15 cellular contexts compared by ENCODE assay signal in the genomic region with DNA sequence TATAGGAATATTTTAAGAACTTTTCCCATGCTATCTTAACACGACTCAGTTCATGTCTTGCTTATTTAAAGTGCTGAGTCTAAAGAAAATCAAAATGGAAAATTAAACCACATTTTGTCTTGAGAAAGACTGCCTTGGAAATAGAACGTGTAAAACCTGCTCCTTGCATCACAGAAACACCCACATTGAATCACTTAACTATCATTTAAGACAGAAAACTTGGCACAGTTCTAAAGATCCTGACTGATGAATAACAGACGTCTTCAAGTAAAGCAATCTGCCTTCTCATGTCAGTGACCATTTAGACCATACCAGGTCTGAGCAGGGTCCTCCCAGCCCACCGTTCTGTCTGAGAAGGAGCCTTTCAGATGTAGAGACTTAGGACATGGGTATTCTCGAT. TPM values are rescaled to one million over a fixed set of nuclear protein-coding genes. Genes with fewer than 3 reads are reported as not detected.
DNase-seq lines count a peak whose midpoint lies in the region; FAIRE-seq and TF ChIP-seq lines count a peak whose summit lies in the region.
"Had no signal": no experiment of that assay in that cellular context is flagged by ENCODE, and none has a peak within 500 bp of the region (broad histone marks: within the 10 kb centered on the region; RNA-seq: fewer than 3 reads in every experiment).

No MANE protein-coding gene starts in this region.

- H4K91ac ChIP-seq in mesenchymal stem cell (ENCODE audit: low read length): no peak overlapping the region

- peaks cover 27% of the 10 kb centered on the region for H3K79me2 ChIP-seq in endothelial cell of umbilical vein (ENCODE audit: control insufficient read depth, insufficient read depth, low read length)

- intact Hi-C loops in endothelial cell of umbilical vein (cut with micrococcal nuclease): no loop called here

- H3K36me3 ChIP-seq in endothelial cell of umbilical vein (ENCODE audit: control insufficient read depth in 2 of 2, extremely low read depth in 1 of 2, insufficient read depth in 2 of 2, low read length in 2 of 2): peaks cover 0 to 5% of the 10 kb centered on the region in 2 experiments
- peaks cover 15 to 17% of the 10 kb centered on the region in 2 experiments for H3K36me3 ChIP-seq in mesenchymal stem cell (ENCODE audit: control insufficient read depth in 1 of 2, insufficient read depth in 2 of 2, low read depth in 1 of 2, low read length in 2 of 2)
- H3K36me3 ChIP-seq in HAP-1 (replicated peaks): no peaks in the 10 kb centered on the region

- H2AFZ ChIP-seq in endothelial cell of umbilical vein (ENCODE audit: low read depth, low read length): no peak overlapping the region
- no peak overlapping the region for H2AFZ ChIP-seq in mesenchymal stem cell (ENCODE audit: low read depth, low read length)

- FAIRE-seq in endothelial cell of umbilical vein (lab: Jason Lieb, UNC): peak; percentile 52

- CTCF ChIA-PET in AG04449 (lab: Yijun Ruan, JAX): interaction anchor here (0.6 to 1.8 kb wide), 3 partner anchors 9 to 97 kb away, joined by 3 to 9 read pairs (median 6); no protein-coding TSS in a partner anchor
- CTCF ChIA-PET in endothelial cell of umbilical vein (lab: Charles Lee): interaction anchor here (0.8 kb wide), 1 partner anchor 99 kb away, joined by 3 read pairs; no protein-coding TSS in a partner anchor

- no peak for TF ChIP-seq CTCF in AG04449 (IDR thresholded peaks at IDR 0.05; ENCODE audit: insufficient read depth, low read length, missing control alignments)
- no peak for TF ChIP-seq CTCF in LNCaP clone FGC (IDR thresholded peaks at IDR 0.05; ENCODE audit: control insufficient read depth, extremely low read depth, insufficient read depth)
- no peak for TF ChIP-seq CTCF in endothelial cell of umbilical vein (IDR thresholded peaks at IDR 0.05; ENCODE audit: extremely low read depth in 1 of 2, insufficient read depth in 1 of 2, low read depth in 1 of 2, low read length in 2 of 2)

- no peaks in the 10 kb centered on the region for H3K9me1 ChIP-seq in endothelial cell of umbilical vein (replicated peaks; ENCODE audit: control insufficient read depth, extremely low read depth, insufficient read depth, low read length)

- H3K14ac ChIP-seq in mesenchymal stem cell (ENCODE audit: low read length in 2 of 2): no peak overlapping the region

- no peak overlapping the region for H2AK5ac ChIP-seq in mesenchymal stem cell (ENCODE audit: low read length, severe bottlenecking)

- no peak overlapping the region for H4K8ac ChIP-seq in mesenchymal stem cell (ENCODE audit: low read length)

- WGBS in mesenchymal stem cell: 78% methylated on average over 4 of the region's 5 CpGs

- no TSS peak for BruUV-seq in endothelial cell of umbilical vein (replicated peaks; lab: Mats Ljungman, UMichigan)

- no peak overlapping the region for H2BK15ac ChIP-seq in mesenchymal stem cell (ENCODE audit: low read depth, poor library complexity, severe bottlenecking)

- peaks cover 15% of the 10 kb centered on the region for H3K79me1 ChIP-seq in mesenchymal stem cell (replicated peaks; ENCODE audit: low read length, poor library complexity, severe bottlenecking)

- H3K4me3 ChIP-seq in AG04449 (ENCODE audit: low read depth, low read length) (no peak overlapping the region), LNCaP clone FGC (ENCODE audit: low read depth, low read length) (peak overlapping the region; percentile 7; the same call in 1 of the 2 replicates), endothelial cell of umbilical vein (replicated peaks in 1 of 3; ENCODE audit: insufficient read depth in 1 of 3, low read depth in 1 of 3, low read length in 3 of 3) (no peak overlapping the region), mesenchymal stem cell (ENCODE audit: insufficient read depth in 1 of 2, low read depth in 1 of 2, low read length in 2 of 2) (no peak overlapping the region), HAP-1 (no peak overlapping the region)
- H3K4me3 ChIP-seq: upper lobe of right lung had no signal

- H3K4me1 ChIP-seq in endothelial cell of umbilical vein (ENCODE audit: control insufficient read depth, extremely low read depth, insufficient read depth, low read length): no peaks in the 10 kb centered on the region
- H3K4me1 ChIP-seq in mesenchymal stem cell (ENCODE audit: control insufficient read depth, insufficient read depth, low read depth, low read length): peaks cover 8% of the 10 kb centered on the region
- H3K4me1 ChIP-seq in HAP-1: peaks cover 10% of the 10 kb centered on the region
- H3K4me1 ChIP-seq: upper lobe of right lung had no signal

- H3K9me3 ChIP-seq in endothelial cell of umbilical vein (replicated peaks; ENCODE audit: control insufficient read depth, insufficient read depth, low read length) (no peaks in the 10 kb centered on the region), mesenchymal stem cell (ENCODE audit: control insufficient read depth, low read length) (no peaks in the 10 kb centered on the region), HAP-1 (no peaks in the 10 kb centered on the region)
- H3K9me3 ChIP-seq: upper lobe of right lung had no signal

- no peak overlapping the region for H3K4ac ChIP-seq in mesenchymal stem cell (ENCODE audit: low read depth in 1 of 2, low read length in 2 of 2)

- no peak overlapping the region for H2BK12ac ChIP-seq in mesenchymal stem cell (ENCODE audit: low read length in 2 of 2)

- DNase-seq in AG04449 (ENCODE audit: low read depth, low spot score): peak; percentile 76
- peak; percentile 61 for DNase-seq in LNCaP clone FGC (ENCODE audit: low read depth)
- no peak for DNase-seq in endothelial cell of umbilical vein (ENCODE audit: low read depth, low spot score)
- DNase-seq in mesenchymal stem cell: no peak
- no peak for DNase-seq in SKM-1 (lab: John Stamatoyannopoulos, UW; ENCODE audit: unreplicated experiment)
- no peak for DNase-seq in islet precursor cell
- no peak for DNase-seq in HAP-1 (ENCODE audit: low spot score in 2 of 2)
- no peak for DNase-seq in NCI-H146 treated with DMSO at 0.1 percent for 48 hours (lab: John Stamatoyannopoulos, UW; ENCODE audit: unreplicated experiment)
- DNase-seq: activated CD8-positive, alpha-beta T cell treated with anti-CD3 and anti-CD28 coated beads for 36 hours; cerebellar nuclear complex; DND-41; NCI-H446 treated with DMSO at 0.1 percent for 48 hours; nephron progenitor cell; stimulated activated CD4-positive, alpha-beta T cell treated with anti-CD3 and anti-CD28 coated beads, Interleukin-12 subunit alpha, Interleukin-12 subunit beta, amount 100 ng/mL, for 4 hours; upper lobe of right lung had no signal

- H3K4me2 ChIP-seq in endothelial cell of umbilical vein (ENCODE audit: insufficient read depth, low read length) (no peak overlapping the region), mesenchymal stem cell (ENCODE audit: low read length, poor library complexity, severe bottlenecking) (no peak overlapping the region)

- H3K27me3 ChIP-seq in endothelial cell of umbilical vein (ENCODE audit: control insufficient read depth in 2 of 2, insufficient read depth in 2 of 2, low read length in 2 of 2) (no peaks in the 10 kb centered on the region), mesenchymal stem cell (ENCODE audit: control insufficient read depth in 1 of 2, insufficient read depth in 1 of 2, low read length in 2 of 2) (no peaks in the 10 kb centered on the region), HAP-1 (ENCODE audit: low read depth) (no peaks in the 10 kb centered on the region)

- no peaks in the 10 kb centered on the region for H4K20me1 ChIP-seq in endothelial cell of umbilical vein (replicated peaks; ENCODE audit: control insufficient read depth, extremely low read depth, insufficient read depth, low read length)

- H2BK5ac ChIP-seq in mesenchymal stem cell (ENCODE audit: low read depth, low read length, poor library complexity, severe bottlenecking): no peak overlapping the region

- no peak for TF ChIP-seq POLR2A in endothelial cell of umbilical vein (IDR thresholded peaks at IDR 0.05; ENCODE audit: low read depth, low read length)

- in situ Hi-C loops in HAP-1 (cut with MboI; ENCODE audit: low sequenced_read_pairs): loop anchor here (10.0 kb wide), 1 partner anchor 405 kb away; no protein-coding TSS in a partner anchor

- no peak overlapping the region for H3K27ac ChIP-seq in endothelial cell of umbilical vein (ENCODE audit: insufficient read depth, low read depth, low read length)
- H3K27ac ChIP-seq in mesenchymal stem cell (ENCODE audit: low read length, poor library complexity, severe bottlenecking): peak overlapping the region; percentile 65
- H3K27ac ChIP-seq: upper lobe of right lung had no signal

- no peak overlapping the region for H3K23ac ChIP-seq in mesenchymal stem cell (ENCODE audit: low read length in 2 of 2)

- dilution Hi-C loops in endothelial cell of umbilical vein (cut with MboI; ENCODE audit: extremely low pct_ligation_motif_present, low sequenced_read_pairs): no loop called here

- POLR2A ChIA-PET in AG04449 (lab: Yijun Ruan, JAX) (interaction anchor here (0.6 kb wide), 1 partner anchor 401 kb away, joined by 4 read pairs; no protein-coding TSS in a partner anchor), endothelial cell of umbilical vein (lab: Charles Lee) (no interaction called here)

- no peak overlapping the region for H2BK120ac ChIP-seq in mesenchymal stem cell (ENCODE audit: low read depth, low read length)

- H3K18ac ChIP-seq in mesenchymal stem cell (ENCODE audit: low read depth in 1 of 2, low read length in 2 of 2): no peak overlapping the region

- H3K9ac ChIP-seq in endothelial cell of umbilical vein (replicated peaks; ENCODE audit: extremely low read depth, insufficient read depth, low read length) (no peak overlapping the region), mesenchymal stem cell (ENCODE audit: low read length) (no peak overlapping the region)

TF ChIP-seq in endothelial cell of umbilical vein, 7 proteins besides CTCF, POLR2A, EP300 and RAD21 (continues in another document):
- no peak for TF ChIP-seq POLR2AphosphoS5 (IDR thresholded peaks at IDR 0.05; ENCODE audit: insufficient read depth, low read depth, low read length)
- TF ChIP-seq JUN (IDR thresholded peaks at IDR 0.05; ENCODE audit: borderline replicate concordance, insufficient read depth, insufficient read length, low read depth): no peak
- TF ChIP-seq, protein P1, sequence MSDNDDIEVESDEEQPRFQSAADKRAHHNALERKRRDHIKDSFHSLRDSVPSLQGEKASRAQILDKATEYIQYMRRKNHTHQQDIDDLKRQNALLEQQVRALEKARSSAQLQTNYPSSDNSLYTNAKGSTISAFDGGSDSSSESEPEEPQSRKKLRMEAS (IDR thresholded peaks at IDR 0.05; ENCODE audit: insufficient read depth, insufficient read length): no peak

RNA-seq across cellular contexts. Expression of a gene that starts 7.4 kb away (rescaled TPM):
- total RNA-seq in endothelial cell of umbilical vein: 27.4 and 30.2 TPM in 2 replicates
- 15.7 and 18.8 TPM in 2 replicates for polyA plus RNA-seq in endothelial cell of umbilical vein
- 11.7 and 13.0 TPM in 2 replicates for polyA plus RNA-seq in endothelial cell of umbilical vein (2011; cell fraction: cytosol; rRNA removed)
- polyA plus RNA-seq in endothelial cell of umbilical vein (2011; cell fraction: nucleus; rRNA removed): 4.6 and 4.9 TPM in 2 replicates
- 34.6 and 43.8 TPM in 2 replicates for polyA plus RNA-seq in endothelial cell of umbilical vein (2012)
- polyA minus RNA-seq in endothelial cell of umbilical vein: 24.0 and 26.1 TPM in 2 replicates
- polyA minus RNA-seq in endothelial cell of umbilical vein (2011; cell fraction: cytosol; rRNA and poly(A)+ RNA removed): 23.8 TPM
- polyA minus RNA-seq in endothelial cell of umbilical vein (2011; cell fraction: nucleus; rRNA and poly(A)+ RNA removed): 2.6 and 4.0 TPM in 2 replicates
- polyA plus RNA-seq in mesenchymal stem cell (2013, experiment 1 of 2): 54.7 TPM
- 58.3 TPM for polyA plus RNA-seq in mesenchymal stem cell (2013, experiment 2 of 2)

Comparison
In these comparisons a context has a peak if more than half of its experiments do, and no peak if none do; other contexts are left out.
1. DNase-seq: peak in AG04449 (single experiment) and LNCaP clone FGC (single experiment); none in endothelial cell of umbilical vein (single experiment), mesenchymal stem cell (single experiment), SKM-1 (single experiment), islet precursor cell (single experiment), HAP-1 (0 of 2) and NCI-H146 treated with DMSO at 0.1 percent for 48 hours (single experiment).